In the genomic region with DNA sequence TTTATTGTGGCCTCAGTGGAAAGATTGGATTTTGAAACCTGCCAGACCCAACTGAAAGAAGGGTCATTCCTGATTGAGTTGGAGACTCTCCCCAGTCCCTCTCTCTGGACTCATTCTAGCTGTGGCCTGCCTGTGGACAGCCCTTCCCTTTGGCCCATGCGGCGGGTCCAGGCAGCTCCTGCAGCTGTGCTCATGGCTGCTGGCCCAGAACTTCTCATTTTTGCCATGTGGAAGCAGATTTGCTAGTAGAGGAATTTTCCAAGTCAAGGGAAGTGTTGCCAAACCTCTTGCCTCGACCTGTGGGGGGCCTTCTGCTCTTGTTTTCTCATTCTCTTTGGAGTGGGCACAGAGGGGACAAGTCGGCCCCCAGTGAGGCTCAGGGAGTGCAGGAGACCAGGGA, we compare ENCODE assay signal across 23 cellular contexts.
DNase-seq lines count a peak whose midpoint lies in the region; ATAC-seq and TF ChIP-seq lines count a peak whose summit lies in the region.
"Had no signal": no experiment of that assay in that cellular context is flagged by ENCODE, and none has a peak within 500 bp of the region (broad histone marks: within the 10 kb centered on the region; RNA-seq: fewer than 3 reads in every experiment).

No MANE protein-coding gene starts in this region.

- TF ChIP-seq CTCF in fibroblast of villous mesenchyme (IDR thresholded peaks at IDR 0.05; ENCODE audit: insufficient read depth, low read depth, low read length) = no peak

- intact Hi-C loops in posterior vena cava (cut with DNase I) = no loop called here

- H3K4me3 ChIP-seq in fibroblast of villous mesenchyme (ENCODE audit: low read depth, low read length) = no peak overlapping the region
- H3K4me3 ChIP-seq: esophagus muscularis mucosa, hepatocyte, lung, transverse colon had no signal

- DNase-seq in AG20443 (ENCODE audit: low spot score) (peak; percentile 53), NCI-H446 treated with DMSO at 0.1 percent for 48 hours (lab: John Stamatoyannopoulos, UW) (peak; percentile 34), fibroblast of villous mesenchyme (ENCODE audit: low read depth) (peak; percentile 21), posterior vena cava (ENCODE audit: low spot score) (peak; percentile 83), DMS53 (lab: John Stamatoyannopoulos, UW) (no peak), left lobe of liver (ENCODE audit: low spot score) (no peak), NCI-H1417 treated with DMSO at 0.1 percent for 48 hours (lab: John Stamatoyannopoulos, UW) (no peak)
- no peak for DNase-seq in activated effector memory CD4-positive, alpha-beta T cell treated with anti-CD3 and anti-CD28 coated beads, Interleukin-2, amount 50 U/mL, for 16 hours
- DNase-seq: activated CD4-positive, CD25-positive, alpha-beta regulatory T cell; activated T-cell treated with anti-CD3 and anti-CD28 coated beads, Interleukin-2, amount 50 U/mL, for 48 hours; CD8-positive, alpha-beta memory T cell; DND-41; effector memory CD8-positive, alpha-beta T cell; HCEC 1CT; Kasumi-1; NCI-H1092 treated with DMSO at 0.1 percent for 48 hours; NCI-H510A treated with DMSO at 0.1 percent for 48 hours; stimulated activated naive CD4-positive, alpha-beta T cell treated with Interleukin-2 at 50 U/mL for 16 hours; T1000; transverse colon had no signal

- no peak for ATAC-seq in left lobe of liver
- ATAC-seq: effector memory CD8-positive, alpha-beta T cell had no signal

Comparison
In these comparisons a context has a peak if more than half of its experiments do, and no peak if none do; other contexts are left out.
1. DNase-seq: peak in AG20443 (single experiment), NCI-H446 treated with DMSO at 0.1 percent for 48 hours (single experiment), fibroblast of villous mesenchyme (single experiment) and posterior vena cava (single experiment); none in DMS53 (single experiment), activated effector memory CD4-positive, alpha-beta T cell treated with anti-CD3 and anti-CD28 coated beads, Interleukin-2, amount 50 U/mL, for 16 hours (single experiment), left lobe of liver (single experiment) and NCI-H1417 treated with DMSO at 0.1 percent for 48 hours (single experiment).